Comparison of ENCODE assay signal across 10 cellular contexts in genomic region chr6:45709834-45710233, GRCh38.
DNase-seq lines count a peak whose midpoint lies in the region; ATAC-seq, FAIRE-seq and TF ChIP-seq lines count a peak whose summit lies in the region.
"Had no signal": no experiment of that assay in that cellular context is flagged by ENCODE, and none has a peak within 500 bp of the region (broad histone marks: within the 10 kb centered on the region; RNA-seq: fewer than 3 reads in every experiment).

No MANE protein-coding gene starts in this region.

- WGBS in A549 (ENCODE audit: missing lambda C conversion rate) = 71% methylated on average over 7 of the region's 7 CpGs

- H3K4me1 ChIP-seq in A549 (peaks cover 20% of the 10 kb centered on the region), colonic mucosa (no peaks in the 10 kb centered on the region)

- intact Hi-C loops in colonic mucosa (cut with DNase I) = loop anchor here (5.0 to 10.0 kb wide), 3 partner anchors 293 to 1235 kb away; no protein-coding TSS in a partner anchor

- H3K9me3 ChIP-seq in A549 = no peaks in the 10 kb centered on the region
- H3K9me3 ChIP-seq in colonic mucosa = no peaks in the 10 kb centered on the region

- H3K36me3 ChIP-seq in colonic mucosa = no peaks in the 10 kb centered on the region

- POLR2A ChIA-PET in A549 (lab: Yijun Ruan, JAX) = no interaction called here

- TF ChIP-seq RAD21 in A549 (conservative IDR thresholded peaks at IDR 0.05 in 1 of 2, IDR thresholded peaks at IDR 0.05 in 1 of 2) = no peak

- H3K4me3 ChIP-seq in A549 (no peak overlapping the region), colonic mucosa (no peak overlapping the region)

- H3K4me2 ChIP-seq in A549 = peak overlapping the region; percentile 42; the same call in 1 of the 3 replicates

- TF ChIP-seq POLR2A in A549 (IDR thresholded peaks at IDR 0.05; ENCODE audit: low read length) = no peak
- no peak for TF ChIP-seq POLR2A in GM12892 (IDR thresholded peaks at IDR 0.05; ENCODE audit: low read depth, low read length)

- CTCF ChIA-PET in A549 (lab: Yijun Ruan, JAX) = no interaction called here

- no peak for ATAC-seq in A549
- peak; percentile 42 for ATAC-seq in GM19324 (IDR thresholded peaks at IDR 0.05; ENCODE audit: low FRiP score, unreplicated experiment)
- peak; percentile 55 for ATAC-seq in HG03039 (IDR thresholded peaks at IDR 0.05; ENCODE audit: unreplicated experiment)

- no peaks in the 10 kb centered on the region for H3K27me3 ChIP-seq in colonic mucosa

- TF ChIP-seq CTCF in A549 (IDR thresholded peaks at IDR 0.05) = no peak
- TF ChIP-seq CTCF in colonic mucosa (IDR thresholded peaks at IDR 0.05) = no peak

- H3K27ac ChIP-seq in A549 = peak overlapping the region; percentile 21 to 76; a peak in 3 of 6 replicates
- H3K27ac ChIP-seq in colonic mucosa = no peak overlapping the region

- DNase-seq in A549 (ENCODE audit: low read depth in 1 of 2, low spot score in 1 of 2) (no peak), RPMI8226 (peak; percentile 17), colonic mucosa (no peak), GM12892 (ENCODE audit: insufficient read length) (no peak), HT-29 (ENCODE audit: low spot score) (no peak), GF-D8 (lab: John Stamatoyannopoulos, UW) (no peak)
- DNase-seq: CD4-positive, alpha-beta memory T cell had no signal

- no peak for FAIRE-seq in A549 (lab: Jason Lieb, UNC)
- no peak for FAIRE-seq in GM12892 (lab: Jason Lieb, UNC)
- FAIRE-seq: islet of Langerhans had no signal

- H3K9ac ChIP-seq in colonic mucosa (ENCODE audit: low read depth in 2 of 2, low read length in 2 of 2) = no peak overlapping the region

- no peak for TF ChIP-seq EP300 in A549 (IDR thresholded peaks at IDR 0.05)

TF ChIP-seq in A549, 52 proteins besides CTCF, POLR2A, EP300 and RAD21:
- TF ChIP-seq TFCP2L1 (CRISPR knock-in tag; IDR thresholded peaks at IDR 0.05) = no peak
- TF ChIP-seq TP53 (CRISPR knock-in tag; IDR thresholded peaks at IDR 0.05) = no peak
- TF ChIP-seq MYC (IDR thresholded peaks at IDR 0.05; ENCODE audit: borderline replicate concordance, low read length) = no peak
- no peak for TF ChIP-seq EHF (CRISPR knock-in tag; IDR thresholded peaks at IDR 0.05)
- no peak for TF ChIP-seq EHMT2 (IDR thresholded peaks at IDR 0.05; ENCODE audit: low read depth)
- no peak for TF ChIP-seq ZC3H11A (IDR thresholded peaks at IDR 0.05)
- TF ChIP-seq NPAS2 (CRISPR knock-in tag; IDR thresholded peaks at IDR 0.05; ENCODE audit: borderline replicate concordance) = no peak
- TF ChIP-seq HEYL (CRISPR knock-in tag; IDR thresholded peaks at IDR 0.05) = no peak
- no peak for TF ChIP-seq RCOR1 (IDR thresholded peaks at IDR 0.05; ENCODE audit: low read depth, low read length)

Comparison
In these comparisons a context has a peak if more than half of its experiments do, and no peak if none do; other contexts are left out.
1. ATAC-seq: peak in GM19324 (single experiment) and HG03039 (single experiment); none in A549 (0 of 2).